ENCODE assay signal across 21 cellular contexts in genomic region chr14:89320381-89321000, GRCh38.
"Had no signal": no experiment of that assay in that cellular context is flagged by ENCODE, and none has a peak within 500 bp of the region (broad histone marks: within the 10 kb centered on the region; RNA-seq: fewer than 3 reads in every experiment).

No MANE protein-coding gene starts in this region.

- H3K4me3 Mint-ChIP-seq: activated CD4-positive, alpha-beta T cell treated with anti-CD3 and anti-CD28 coated beads, Interleukin-2, amount 10 ng/mL, durations not matched to agents 7 days and 5 days; activated CD8-positive, alpha-beta T cell treated with anti-CD3 and anti-CD28 coated beads, Interleukin-2, amount 10 ng/mL, durations not matched to agents 7 days and 5 days; activated T-cell treated with anti-CD3 and anti-CD28 coated beads, Interleukin-2, amount 50 U/mL, for 4 hours; mesothelial cell of epicardium; nephron progenitor cell; stimulated activated naive B cell treated with anti-CD40 and anti-IgM and Interleukin-4, amounts not matched to agents 10 μg/mL and 1 μg/mL and 100 μg/mL, for 72 hours had no signal

- H3K27ac Mint-ChIP-seq: activated CD4-positive, alpha-beta T cell treated with anti-CD3 and anti-CD28 coated beads, Interleukin-2, amount 10 ng/mL, durations not matched to agents 7 days and 5 days; activated CD8-positive, alpha-beta T cell treated with anti-CD3 and anti-CD28 coated beads, Interleukin-2, amount 10 ng/mL, durations not matched to agents 7 days and 5 days; activated naive CD4-positive, alpha-beta T cell treated with anti-CD3 and anti-CD28 coated beads, Interleukin-2, amount 50 U/mL, for 24 hours; mesothelial cell of epicardium; nephron progenitor cell; stimulated activated naive B cell treated with anti-CD40 and anti-IgM and Interleukin-4, amounts not matched to agents 10 μg/mL and 1 μg/mL and 100 μg/mL, for 72 hours had no signal

- H3K27me3 Mint-ChIP-seq: activated CD4-positive, alpha-beta T cell treated with anti-CD3 and anti-CD28 coated beads, Interleukin-2, amount 10 ng/mL, durations not matched to agents 7 days and 5 days; activated naive CD4-positive, alpha-beta T cell treated with anti-CD3 and anti-CD28 coated beads, Interleukin-2, amount 50 U/mL, for 24 hours; stimulated activated naive B cell treated with anti-CD40 and anti-IgM and Interleukin-4, amounts not matched to agents 10 μg/mL and 1 μg/mL and 100 μg/mL, for 72 hours had no signal

- H3K27me3 ChIP-seq: body of pancreas, spleen, upper lobe of left lung had no signal

- H3K9me3 Mint-ChIP-seq: activated naive CD4-positive, alpha-beta T cell treated with anti-CD3 and anti-CD28 coated beads, Interleukin-2, amount 50 U/mL, for 24 hours had no signal

- H3K36me3 ChIP-seq: lower lobe of right lung, thoracic aorta had no signal

- H3K27ac ChIP-seq: body of pancreas, coronary artery, lower lobe of right lung, spleen, thoracic aorta, upper lobe of left lung had no signal

- DNase-seq: activated CD4-positive, alpha-beta T cell treated with anti-CD3 and anti-CD28 coated beads, Interleukin-2, amount 10 ng/mL, durations not matched to agents 7 days and 5 days; activated CD8-positive, alpha-beta T cell treated with anti-CD3 and anti-CD28 coated beads, Interleukin-2, amount 10 ng/mL, durations not matched to agents 7 days and 5 days; activated effector memory CD4-positive, alpha-beta T cell treated with Interleukin-2 at 50 U/mL for 16 hours; activated T-cell treated with anti-CD3 and anti-CD28 coated beads, Interleukin-2, amount 50 U/mL, for 4 hours; amniotic stem cell; body of pancreas; central memory CD4-positive, alpha-beta T cell; hypothalamus; lower lobe of right lung; nephron progenitor cell; occipital lobe; posterior cingulate gyrus; spleen; stimulated activated CD4-positive, alpha-beta T cell treated with anti-CD3 and anti-CD28 coated beads, Interleukin-4, amount 100 ng/mL, for 4 hours; stimulated activated naive B cell treated with anti-CD40 and anti-IgM and Interleukin-4, amounts not matched to agents 10 μg/mL and 1 μg/mL and 100 μg/mL, for 72 hours; upper lobe of left lung had no signal

- H3K4me3 ChIP-seq: body of pancreas, coronary artery, lower lobe of right lung, spleen, thoracic aorta, upper lobe of left lung had no signal

- ATAC-seq: activated CD4-positive, CD25-positive, alpha-beta regulatory T cell treated with anti-CD3 and anti-CD28 coated beads, Interleukin-2, amount 50 U/mL, for 24 hours; activated CD8-positive, alpha-beta T cell treated with anti-CD3 and anti-CD28 coated beads, Interleukin-2, amount 10 ng/mL, durations not matched to agents 7 days and 5 days; activated T-cell treated with anti-CD3 and anti-CD28 coated beads, Interleukin-2, amount 50 U/mL, for 4 hours; body of pancreas; lower lobe of right lung; stimulated activated naive B cell treated with anti-CD40 and anti-IgM and Interleukin-4, amounts not matched to agents 10 μg/mL and 1 μg/mL and 100 μg/mL, for 72 hours had no signal

- H3K9me3 ChIP-seq: body of pancreas, lower lobe of right lung, thoracic aorta, upper lobe of left lung had no signal

- H3K4me1 ChIP-seq: body of pancreas, lower lobe of right lung had no signal
